ENCODE assay signal across 11 cellular contexts in the genomic region with DNA sequence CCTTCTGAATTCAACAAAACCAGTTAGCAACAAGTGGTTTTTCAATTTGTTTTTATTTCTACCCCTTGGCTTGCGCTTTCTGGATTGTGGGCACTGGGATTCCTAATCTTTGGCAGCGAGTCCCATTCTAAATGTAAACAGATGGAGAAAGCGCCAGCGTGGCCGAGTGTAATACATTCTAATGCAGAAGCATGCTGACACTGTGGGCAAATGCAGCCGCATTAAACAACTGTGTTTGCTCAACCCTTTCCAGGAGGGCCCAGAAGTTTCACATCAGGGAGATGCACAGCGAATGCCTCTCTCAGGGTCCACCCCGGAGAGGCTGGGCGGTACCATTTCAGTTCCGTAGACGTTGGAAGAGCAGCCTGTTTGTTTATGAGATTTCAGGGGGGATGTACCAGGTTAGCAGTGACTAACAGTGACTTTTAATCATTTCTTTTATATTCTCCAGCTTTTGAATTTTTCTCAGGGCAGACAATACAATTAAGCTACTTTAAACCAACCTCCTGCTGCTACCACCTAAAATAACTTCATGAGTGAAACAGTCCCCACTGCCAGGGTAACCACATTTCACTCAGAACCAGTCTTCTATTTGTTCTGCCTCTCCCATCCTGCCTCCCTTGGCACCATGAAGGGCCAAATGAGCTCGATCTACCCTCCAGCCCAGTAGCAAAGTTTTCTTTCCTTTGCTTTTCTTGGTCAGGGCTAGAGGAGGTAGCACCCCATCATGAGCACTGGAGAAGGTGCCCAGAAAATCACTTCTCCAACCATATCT.
DNase-seq lines count a peak whose midpoint lies in the region; ATAC-seq lines count a peak whose summit lies in the region.
"Had no signal": no experiment of that assay in that cellular context is flagged by ENCODE, and none has a peak within 500 bp of the region (broad histone marks: within the 10 kb centered on the region; RNA-seq: fewer than 3 reads in every experiment).

No MANE protein-coding gene starts in this region.

- peaks cover 15% of the 10 kb centered on the region for H3K36me3 Mint-ChIP-seq in effector memory CD8-positive, alpha-beta T cell (ENCODE audit: insufficient read depth)

- H3K27ac Mint-ChIP-seq in effector memory CD8-positive, alpha-beta T cell, result peak overlapping the region; percentile 89 to 91

- H3K27me3 Mint-ChIP-seq in effector memory CD8-positive, alpha-beta T cell, result no peaks in the 10 kb centered on the region

- no peaks in the 10 kb centered on the region for H3K9me3 Mint-ChIP-seq in effector memory CD8-positive, alpha-beta T cell
- H3K9me3 Mint-ChIP-seq: activated T-cell treated with anti-CD3 and anti-CD28 coated beads, Interleukin-2, amount 50 U/mL, for 4 hours had no signal

- no peak overlapping the region for H3K4me3 Mint-ChIP-seq in effector memory CD8-positive, alpha-beta T cell
- H3K4me3 Mint-ChIP-seq: activated T-cell treated with anti-CD3 and anti-CD28 coated beads, Interleukin-2, amount 50 U/mL, for 4 hours had no signal

- DNase-seq in EL (peak; percentile 91), NCI-H69 (lab: John Stamatoyannopoulos, UW) (peak; percentile 32), sciatic nerve (ENCODE audit: low spot score) (no peak), NAMALWA (ENCODE audit: low spot score) (no peak)
- no peak for DNase-seq in effector memory CD8-positive, alpha-beta T cell
- DNase-seq in activated T-cell treated with anti-CD3 and anti-CD28 coated beads, Interleukin-2, amount 50 U/mL, for 48 hours, result no peak
- DNase-seq: activated T-cell treated with anti-CD3 and anti-CD28 coated beads, Interleukin-2, amount 50 U/mL, for 4 hours; MV-4-11; SHP77; testis had no signal

- ATAC-seq in effector memory CD8-positive, alpha-beta T cell (replicated peaks), result no peak
- ATAC-seq in sciatic nerve, result peak; percentile 35
- no peak for ATAC-seq in GM18511 (IDR thresholded peaks at IDR 0.05; ENCODE audit: unreplicated experiment)
- ATAC-seq: activated T-cell treated with anti-CD3 and anti-CD28 coated beads, Interleukin-2, amount 50 U/mL, for 4 hours had no signal

- H3K4me1 Mint-ChIP-seq in effector memory CD8-positive, alpha-beta T cell (ENCODE audit: low read depth in 2 of 2), result peaks cover 63 to 74% of the 10 kb centered on the region in 2 donors

- intact Hi-C loops in sciatic nerve (cut with DNase I), result no loop called here

Comparison
In these comparisons a context has a peak if more than half of its experiments do, and no peak if none do; other contexts are left out.
1. DNase-seq: peak in EL (single experiment) and NCI-H69 (single experiment); none in effector memory CD8-positive, alpha-beta T cell (0 of 3), sciatic nerve (single experiment), NAMALWA (single experiment) and activated T-cell treated with anti-CD3 and anti-CD28 coated beads, Interleukin-2, amount 50 U/mL, for 48 hours (0 of 2).